Comparison of ENCODE assay signal across 9 cellular contexts in the genomic region with DNA sequence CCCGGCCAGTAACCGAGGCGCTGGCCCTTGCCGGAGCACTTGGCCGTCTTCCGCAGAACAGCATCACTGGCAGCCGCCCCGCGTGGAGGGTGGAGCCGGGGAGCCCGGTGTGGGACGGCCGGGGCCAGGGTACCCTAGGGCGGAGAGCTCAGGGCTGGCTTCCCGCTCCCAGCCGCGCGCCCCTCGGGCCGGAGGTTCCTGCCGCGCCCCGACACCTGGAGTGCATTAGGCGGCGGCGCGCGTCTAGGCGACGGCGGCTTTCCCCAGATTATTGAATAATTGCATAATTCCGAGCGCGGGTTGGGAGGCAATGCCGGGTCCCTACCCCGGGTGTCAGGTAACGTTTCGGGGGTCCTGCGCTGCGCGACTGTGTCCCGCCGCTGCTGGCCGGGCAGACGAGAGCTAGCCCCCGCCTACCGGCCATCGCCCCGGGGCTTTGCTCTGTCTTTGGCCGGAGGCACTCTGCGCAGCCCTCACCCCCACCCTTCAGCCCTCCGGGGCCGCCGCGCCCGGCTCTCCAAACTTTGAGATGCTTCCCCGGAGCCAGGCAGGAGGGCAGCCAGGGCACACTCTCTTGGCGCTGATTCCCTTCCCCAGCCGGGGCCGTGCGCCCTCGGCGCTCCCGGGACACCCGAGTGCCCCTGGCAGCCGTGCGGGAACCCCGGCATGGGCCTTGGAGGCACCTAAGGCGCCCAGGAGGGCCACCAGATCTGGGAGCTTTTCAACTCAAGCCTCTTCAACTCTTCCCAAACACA. TPM values are rescaled to one million over a fixed set of nuclear protein-coding genes. Genes with fewer than 3 reads are reported as not detected.
DNase-seq lines count a peak whose midpoint lies in the region; ATAC-seq and TF ChIP-seq lines count a peak whose summit lies in the region.
"Had no signal": no experiment of that assay in that cellular context is flagged by ENCODE, and none has a peak within 500 bp of the region (broad histone marks: within the 10 kb centered on the region; RNA-seq: fewer than 3 reads in every experiment).

No MANE protein-coding gene starts in this region.

- no peak overlapping the region for H3K27ac Mint-ChIP-seq in WTC11
- H3K27ac Mint-ChIP-seq in activated T-helper 17 cell treated with anti-CD3 and anti-CD28 coated beads, Interleukin-2, amount 50 U/mL, for 72 hours: no peak overlapping the region

- peaks cover 13% of the 10 kb centered on the region for H3K4me1 Mint-ChIP-seq in WTC11
- no peaks in the 10 kb centered on the region for H3K4me1 Mint-ChIP-seq in activated T-helper 17 cell treated with anti-CD3 and anti-CD28 coated beads, Interleukin-2, amount 50 U/mL, for 72 hours

- H3K36me3 Mint-ChIP-seq in WTC11: no peaks in the 10 kb centered on the region
- H3K36me3 Mint-ChIP-seq in activated T-helper 17 cell treated with anti-CD3 and anti-CD28 coated beads, Interleukin-2, amount 50 U/mL, for 72 hours (ENCODE audit: low read depth): no peaks in the 10 kb centered on the region

- peak overlapping the region; percentile 37 for H3K4me3 ChIP-seq in iPS-11a (ENCODE audit: low read depth, low read length)

- H3K27me3 Mint-ChIP-seq in WTC11 (ENCODE audit: low read depth): peaks cover 72% of the 10 kb centered on the region
- H3K27me3 Mint-ChIP-seq in activated T-helper 17 cell treated with anti-CD3 and anti-CD28 coated beads, Interleukin-2, amount 50 U/mL, for 72 hours: peaks cover 47% of the 10 kb centered on the region

- DNase-seq in ELF-1 (ENCODE audit: low read depth, low spot score) (peak; percentile 29), WTC11 (ENCODE audit: low spot score) (peak; percentile 43), retina (peak; percentile 68), glomerular visceral epithelial cell (ENCODE audit: extremely low spot score) (no peak), SKM-1 (lab: John Stamatoyannopoulos, UW; ENCODE audit: unreplicated experiment) (no peak)
- DNase-seq: central memory CD4-positive, alpha-beta T cell had no signal

- no peaks in the 10 kb centered on the region for H3K9me3 Mint-ChIP-seq in WTC11
- no peaks in the 10 kb centered on the region for H3K9me3 Mint-ChIP-seq in activated T-helper 17 cell treated with anti-CD3 and anti-CD28 coated beads, Interleukin-2, amount 50 U/mL, for 72 hours

- CTCF ChIA-PET in WTC11 (lab: Charles Lee): interaction anchor here (0.8 to 2.9 kb wide), 5 partner anchors 20 to 124 kb away, joined by 3 to 18 read pairs (median 5); no protein-coding TSS in a partner anchor

- H3K4me3 Mint-ChIP-seq in WTC11: peak overlapping the region; percentile 72
- H3K4me3 Mint-ChIP-seq in activated T-helper 17 cell treated with anti-CD3 and anti-CD28 coated beads, Interleukin-2, amount 50 U/mL, for 72 hours: no peak overlapping the region

- ATAC-seq in WTC11 (peak; percentile 42), HG03565 (IDR thresholded peaks at IDR 0.05; ENCODE audit: unreplicated experiment) (no peak)
- ATAC-seq in activated T-helper 17 cell treated with anti-CD3 and anti-CD28 coated beads, Interleukin-2, amount 50 U/mL, for 72 hours (replicated peaks): no peak

- POLR2A ChIA-PET in WTC11 (lab: Charles Lee): no interaction called here

- no peak for TF ChIP-seq CTCF in WTC11 (IDR thresholded peaks at IDR 0.05)

TF ChIP-seq in WTC11, 78 proteins besides CTCF, POLR2A, EP300 and RAD21:
- TF ChIP-seq, protein P1, sequence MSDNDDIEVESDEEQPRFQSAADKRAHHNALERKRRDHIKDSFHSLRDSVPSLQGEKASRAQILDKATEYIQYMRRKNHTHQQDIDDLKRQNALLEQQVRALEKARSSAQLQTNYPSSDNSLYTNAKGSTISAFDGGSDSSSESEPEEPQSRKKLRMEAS (CRISPR knock-in tag; IDR thresholded peaks at IDR 0.05): peak; percentile 20; the same call in 1 of the 2 replicates
- TF ChIP-seq ZNF121 (CRISPR knock-in tag; IDR thresholded peaks at IDR 0.05) (no peak), CREM (CRISPR knock-in tag; IDR thresholded peaks at IDR 0.05) (no peak), ETV6 (CRISPR knock-in tag; IDR thresholded peaks at IDR 0.05) (0 out of 2 replicates have a peak, but pooled peaks have one; percentile 23)
- TF ChIP-seq, protein P2, sequence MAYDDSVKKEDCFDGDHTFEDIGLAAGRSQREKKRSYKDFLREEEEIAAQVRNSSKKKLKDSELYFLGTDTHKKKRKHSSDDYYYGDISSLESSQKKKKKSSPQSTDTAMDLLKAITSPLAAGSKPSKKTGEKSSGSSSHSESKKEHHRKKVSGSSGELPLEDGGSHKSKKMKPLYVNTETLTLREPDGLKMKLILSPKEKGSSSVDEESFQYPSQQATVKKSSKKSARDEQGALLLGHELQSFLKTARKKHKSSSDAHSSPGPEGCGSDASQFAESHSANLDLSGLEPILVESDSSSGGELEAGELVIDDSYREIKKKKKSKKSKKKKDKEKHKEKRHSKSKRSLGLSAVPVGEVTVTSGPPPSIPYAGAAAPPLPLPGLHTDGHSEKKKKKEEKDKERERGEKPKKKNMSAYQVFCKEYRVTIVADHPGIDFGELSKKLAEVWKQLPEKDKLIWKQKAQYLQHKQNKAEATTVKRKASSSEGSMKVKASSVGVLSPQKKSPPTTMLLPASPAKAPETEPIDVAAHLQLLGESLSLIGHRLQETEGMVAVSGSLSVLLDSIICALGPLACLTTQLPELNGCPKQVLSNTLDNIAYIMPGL (CRISPR knock-in tag; IDR thresholded peaks at IDR 0.05): peak; percentile 48; the same call in 1 of the 2 replicates
TF ChIP-seq in WTC11: peak in this region for 3.

RNA-seq across cellular contexts. Expression of a gene that starts 0.7 kb away (rescaled TPM):
- 0.11 to 0.60 TPM (median 0.15 TPM) in 3 replicates for total RNA-seq in WTC11 (2021)
- total RNA-seq in activated T-helper 17 cell treated with anti-CD3 and anti-CD28 coated beads, Interleukin-2, amount 50 U/mL, for 72 hours: 10 to 100 TPM in 1 of 2 donors, under 1 TPM in 1; 0.95 to 13.1 TPM

Comparison
In these comparisons a context has a peak if more than half of its experiments do, and no peak if none do; other contexts are left out.
1. DNase-seq: peak in ELF-1 (single experiment), WTC11 (single experiment) and retina (single experiment); none in glomerular visceral epithelial cell (single experiment) and SKM-1 (single experiment).